9 cellular contexts compared by ENCODE assay signal in the genomic region with DNA sequence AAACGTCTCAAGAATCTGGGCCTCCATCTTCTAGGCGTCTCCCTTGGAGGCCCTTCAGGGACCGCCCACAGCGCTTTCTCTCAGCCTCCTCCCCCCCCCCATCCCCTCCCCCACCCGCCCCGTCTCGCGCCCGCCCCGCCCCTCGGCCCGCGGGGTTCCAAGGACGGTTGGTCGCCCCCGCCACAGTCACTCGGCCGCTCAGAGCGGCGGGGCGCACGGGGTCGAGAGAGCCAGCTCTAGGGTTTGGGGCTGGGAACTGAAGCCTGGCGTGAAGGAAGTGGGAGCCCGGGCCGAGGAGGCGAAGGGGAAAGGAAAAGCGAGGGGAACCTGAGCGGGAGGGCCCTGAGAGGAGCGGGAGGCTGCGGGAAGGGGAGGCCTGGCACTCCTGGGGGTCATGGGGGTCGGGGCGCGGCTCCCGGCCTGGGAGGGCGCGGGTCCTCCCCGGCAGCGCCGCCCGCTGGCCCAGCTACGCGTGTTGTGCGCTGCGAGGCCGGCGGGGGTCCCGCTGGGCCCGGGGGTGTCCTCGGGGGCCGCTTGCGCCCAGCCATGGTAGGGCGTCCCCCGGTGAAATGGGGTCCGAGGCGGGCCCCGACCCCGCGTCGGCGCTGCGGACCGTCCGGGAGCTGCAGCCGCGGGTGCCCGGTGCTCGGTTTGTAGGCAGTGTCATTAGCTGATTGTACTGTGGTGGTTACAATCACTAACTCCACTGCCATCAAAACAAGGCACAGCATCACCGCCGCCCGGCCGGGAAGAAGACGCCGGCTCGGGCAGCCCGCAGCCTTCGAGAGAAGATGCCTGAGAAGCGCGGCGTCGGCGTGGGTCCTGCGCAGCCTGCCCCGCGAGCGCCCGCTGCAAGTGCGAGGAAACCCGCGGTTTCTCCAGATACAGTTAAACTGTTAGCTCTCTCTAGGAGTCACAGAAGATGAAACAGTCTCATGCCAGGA. TPM values are rescaled to one million over a fixed set of nuclear protein-coding genes. Genes with fewer than 3 reads are reported as not detected.
DNase-seq lines count a peak whose midpoint lies in the region; ATAC-seq and TF ChIP-seq lines count a peak whose summit lies in the region.
"Had no signal": no experiment of that assay in that cellular context is flagged by ENCODE, and none has a peak within 500 bp of the region (broad histone marks: within the 10 kb centered on the region; RNA-seq: fewer than 3 reads in every experiment).

A gene (minus strand): TSS at position 91 of the 944 bp plus-strand sequence. CDS start 13,610 bp downstream, outside the sequence.

- intact Hi-C loops in mammary epithelial cell (cut with micrococcal nuclease) = loop anchor here (1.0 to 5.0 kb wide), 2 partner anchors 40 to 43 kb away; no protein-coding TSS in a partner anchor

- no peak for TF ChIP-seq CTCF in mammary epithelial cell (conservative IDR thresholded peaks at IDR 0.05 in 1 of 2, IDR thresholded peaks at IDR 0.05 in 1 of 2; ENCODE audit: extremely low read depth in 1 of 2, insufficient read depth in 1 of 2, low read depth in 1 of 2, low read length in 2 of 2)

- peak within 1 kb of the TSS; percentile 43 to 52 (median 43) for H3K4me3 ChIP-seq in mammary epithelial cell (replicated peaks in 1 of 3; ENCODE audit: insufficient read depth in 1 of 3, low read depth in 2 of 3, low read length in 3 of 3)
- peak within 1 kb of the TSS; percentile 29 for H3K4me3 ChIP-seq in thymus (ENCODE audit: low read length)

- H3K9me3 ChIP-seq in ES-I3 (ENCODE audit: control insufficient read depth, insufficient read depth, low read length) (no peaks in the 10 kb centered on the region), mammary epithelial cell (replicated peaks; ENCODE audit: insufficient read depth, low read length) (no peaks in the 10 kb centered on the region), thymus (ENCODE audit: control insufficient read depth) (no peaks in the 10 kb centered on the region)

- DNase-seq in NCI-H510A (lab: John Stamatoyannopoulos, UW) (peak; percentile 39), mammary epithelial cell (no peak), left lobe of liver (ENCODE audit: low spot score) (no peak)

- H2AFZ ChIP-seq in mammary epithelial cell (ENCODE audit: low read depth, low read length) = peak within 1 kb of the TSS; percentile 93

- H3K27ac ChIP-seq in mammary epithelial cell (ENCODE audit: insufficient read depth, low read depth, low read length) (peak within 1 kb of the TSS; percentile 99), thymus (ENCODE audit: low read depth) (no peak within 1 kb of the TSS)

- H3K79me2 ChIP-seq in mammary epithelial cell (ENCODE audit: insufficient read depth, low read length) = no peaks in the 10 kb centered on the region

- in situ Hi-C loops in mammary epithelial cell (cut with MboI; ENCODE audit: low sequenced_read_pairs in 2 of 2) = no loop called here

- no TSS peak for BruUV-seq in mammary epithelial cell (replicated peaks; lab: Mats Ljungman, UMichigan)

- H3K4me1 ChIP-seq in ES-I3 (ENCODE audit: insufficient read depth, low read length) (peaks cover 9% of the 10 kb centered on the region), mammary epithelial cell (ENCODE audit: insufficient read depth, low read length) (peaks cover 36% of the 10 kb centered on the region), thymus (ENCODE audit: control insufficient read depth, insufficient read depth, low read length) (peaks cover 6% of the 10 kb centered on the region)

- H3K4me2 ChIP-seq in mammary epithelial cell (ENCODE audit: insufficient read depth, low read depth, low read length) = peak within 1 kb of the TSS; percentile 93

- peak within 1 kb of the TSS; percentile 71; the same call in 1 of the 2 replicates for H3K9ac ChIP-seq in ES-I3 (ENCODE audit: low read depth, low read length)
- peak within 1 kb of the TSS; percentile 10 for H3K9ac ChIP-seq in mammary epithelial cell (ENCODE audit: insufficient read depth, low read length)

- H3K36me3 ChIP-seq in ES-I3 (ENCODE audit: insufficient read depth, low read length) (no peaks in the 10 kb centered on the region), mammary epithelial cell (ENCODE audit: insufficient read depth, low read length) (no peaks in the 10 kb centered on the region), thymus (ENCODE audit: control insufficient read depth, insufficient read depth) (no peaks in the 10 kb centered on the region)

- H3K27me3 ChIP-seq in mammary epithelial cell (ENCODE audit: insufficient read depth, low read length) (no peaks in the 10 kb centered on the region), thymus (ENCODE audit: control insufficient read depth, insufficient read depth) (peaks cover 32% of the 10 kb centered on the region)

- no peaks in the 10 kb centered on the region for H4K20me1 ChIP-seq in mammary epithelial cell (ENCODE audit: insufficient read depth, low read length)

- WGBS in mammary epithelial cell (ENCODE audit: low coverage, missing lambda C conversion rate) = 26% methylated on average over 17 of the region's 90 CpGs
- WGBS in thymus = 7% methylated on average over 90 of the region's 90 CpGs

- ATAC-seq in left lobe of liver (peak; percentile 18), GM19328 (IDR thresholded peaks at IDR 0.05; ENCODE audit: unreplicated experiment) (no peak), HG03135 (IDR thresholded peaks at IDR 0.05; ENCODE audit: unreplicated experiment) (no peak), GM21526 (IDR thresholded peaks at IDR 0.05; ENCODE audit: low FRiP score, unreplicated experiment) (no peak)

- CTCF ChIA-PET in mammary epithelial cell (lab: Charles Lee; ENCODE audit: low non-redundant PET) = no interaction called here

- dilution Hi-C loops in mammary epithelial cell (cut with HindIII; ENCODE audit: low sequenced_read_pairs) = no loop called here

RNA-seq across cellular contexts. Expression of the gene that starts here (rescaled TPM):
- total RNA-seq in mammary epithelial cell (not detected), left lobe of liver (not detected)
- polyA plus RNA-seq in mammary epithelial cell (0.23 TPM), thymus (0.25 TPM)
- not detected for polyA minus RNA-seq in mammary epithelial cell
- total RNA-seq: myocyte had no signal

Comparison
In these comparisons a context has a peak if more than half of its experiments do, and no peak if none do; other contexts are left out.
1. Peak in ATAC-seq in left lobe of liver; RNA of the gene not detected or under 1 TPM.